Comparison of ENCODE assay signal across 1 cellular context in the genomic region with DNA sequence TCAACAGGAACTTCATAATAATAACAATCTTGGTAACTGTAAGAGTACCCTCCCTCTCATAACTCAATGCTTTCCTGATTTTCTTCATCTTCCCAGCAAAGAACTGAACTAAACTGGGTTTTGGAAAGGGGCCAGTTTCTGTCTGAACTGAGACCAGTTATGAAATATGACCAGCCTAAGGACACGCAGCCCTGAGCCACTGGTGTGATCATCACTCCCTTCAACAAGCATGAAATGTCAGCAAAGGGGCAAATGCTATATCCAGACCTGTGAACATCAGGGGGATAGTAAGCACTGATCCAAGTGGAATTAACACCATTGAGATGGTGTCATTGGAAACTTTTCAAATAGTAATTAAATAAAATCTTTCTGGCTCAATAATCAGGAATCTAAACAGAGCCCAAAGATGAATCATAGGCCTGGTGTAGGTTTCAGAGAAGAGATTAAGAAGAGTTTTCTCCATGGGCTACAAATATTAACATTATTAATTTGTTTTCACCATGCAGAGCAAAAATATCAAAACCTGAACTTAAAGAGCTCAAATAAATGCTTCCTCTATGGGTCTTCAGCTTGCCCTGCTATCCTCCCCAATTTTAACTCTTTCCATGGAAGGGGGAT.
TF ChIP-seq lines count a peak whose summit lies in the region.

No MANE protein-coding gene starts in this region.

TF ChIP-seq in H1, 55 proteins besides CTCF, POLR2A, EP300 and RAD21 (continued from another document):
- TF ChIP-seq PHF8 (conservative IDR thresholded peaks at IDR 0.05; ENCODE audit: low read depth, low read length) = no peak
